ENCODE assay signal across 8 cellular contexts in genomic region chr12:106773945-106774807, GRCh38. TPM values are rescaled to one million over a fixed set of nuclear protein-coding genes. Genes with fewer than 3 reads are reported as not detected.
DNase-seq lines count a peak whose midpoint lies in the region; ATAC-seq lines count a peak whose summit lies in the region.

RIC8B (plus strand) TSS chr12:106774682; CDS start chr12:106774746, 64 bp downstream.

- H3K9me3 Mint-ChIP-seq in CD4-positive, alpha-beta memory T cell, result no peaks in the 10 kb centered on the region
- no peaks in the 10 kb centered on the region for H3K9me3 Mint-ChIP-seq in memory B cell

- H3K27me3 Mint-ChIP-seq in CD4-positive, alpha-beta memory T cell, result no peaks in the 10 kb centered on the region
- peaks cover 2% of the 10 kb centered on the region for H3K27me3 Mint-ChIP-seq in memory B cell

- peaks cover 32% of the 10 kb centered on the region for H3K4me1 ChIP-seq in CD4-positive, alpha-beta memory T cell (ENCODE audit: insufficient read depth, low read length)
- H3K4me1 ChIP-seq in effector memory CD4-positive, alpha-beta T cell (ENCODE audit: control insufficient read depth, insufficient read depth, low read length, poor library complexity, severe bottlenecking), result peaks cover 3% of the 10 kb centered on the region

- peaks cover 24 to 51% (median 39%) of the 10 kb centered on the region in 4 donors for H3K4me1 Mint-ChIP-seq in CD4-positive, alpha-beta memory T cell
- peaks cover 26% of the 10 kb centered on the region for H3K4me1 Mint-ChIP-seq in memory B cell

- H3K27ac Mint-ChIP-seq in CD4-positive, alpha-beta memory T cell, result peak within 1 kb of the TSS; percentile 89 to 99 (median 98)
- peak within 1 kb of the TSS; percentile 96 for H3K27ac Mint-ChIP-seq in memory B cell

- peaks cover 0 to 12% of the 10 kb centered on the region in 2 donors for H3K36me3 Mint-ChIP-seq in CD4-positive, alpha-beta memory T cell
- peaks cover 3% of the 10 kb centered on the region for H3K36me3 Mint-ChIP-seq in memory B cell

- peak; percentile 73 to 84 (median 77) for DNase-seq in CD4-positive, alpha-beta memory T cell
- DNase-seq in HPDE6-E6E7 (ENCODE audit: extremely low spot score) (peak; percentile 98), NOMO-1 (lab: John Stamatoyannopoulos, UW; ENCODE audit: unreplicated experiment in 2 of 2) (peak; percentile 90 to 93), memory B cell (ENCODE audit: low spot score in 2 of 2) (peak; percentile 51 to 67)
- DNase-seq in activated CD8-positive, alpha-beta memory T cell treated with anti-CD3 and anti-CD28 coated beads for 4 hours (ENCODE audit: low read depth in 2 of 2), result peak; percentile 72 to 73
- peak; percentile 58 to 70 (median 61) for DNase-seq in effector memory CD4-positive, alpha-beta T cell
- DNase-seq in stimulated activated CD8-positive, alpha-beta memory T cell treated with anti-CD3 and anti-CD28 coated beads, Interleukin-12 subunit alpha, Interleukin-12 subunit beta, amount 100 ng/mL, for 24 hours (ENCODE audit: extremely low read depth), result peak; percentile 53

- ATAC-seq in GM19463 (IDR thresholded peaks at IDR 0.05; ENCODE audit: unreplicated experiment) (peak; percentile 86), memory B cell (ENCODE audit: low read depth) (peak; percentile 84)

- H3K9me3 ChIP-seq in CD4-positive, alpha-beta memory T cell (ENCODE audit: control insufficient read depth in 1 of 2, low read length in 2 of 2), result no peaks in the 10 kb centered on the region
- no peaks in the 10 kb centered on the region for H3K9me3 ChIP-seq in effector memory CD4-positive, alpha-beta T cell (ENCODE audit: control insufficient read depth, low read length)

- H3K4me3 Mint-ChIP-seq in CD4-positive, alpha-beta memory T cell, result peak within 1 kb of the TSS; percentile 92 to 98 (median 96)
- H3K4me3 Mint-ChIP-seq in memory B cell, result peak within 1 kb of the TSS; percentile 100

- H3K4me3 ChIP-seq in CD4-positive, alpha-beta memory T cell (ENCODE audit: low read length in 2 of 2), result peak within 1 kb of the TSS; percentile 55 to 78
- H3K4me3 ChIP-seq in effector memory CD4-positive, alpha-beta T cell (ENCODE audit: insufficient read depth, low read depth, low read length, poor library complexity, severe bottlenecking), result peak within 1 kb of the TSS; percentile 74

- POLR2A ChIA-PET in CD4-positive, alpha-beta memory T cell (lab: Charles Lee; ENCODE audit: partially characterized antibody), result interaction anchor here (1.0 to 2.0 kb wide), 9 partner anchors 14 to 182 kb away, joined by 3 to 11 read pairs (median 4); partner anchors contain the start of gene TMEM263

- no peaks in the 10 kb centered on the region for H3K27me3 ChIP-seq in CD4-positive, alpha-beta memory T cell (ENCODE audit: insufficient read depth, low read length)
- H3K27me3 ChIP-seq in effector memory CD4-positive, alpha-beta T cell (replicated peaks; ENCODE audit: control insufficient read depth, insufficient read depth, low read length, poor library complexity, severe bottlenecking), result no peaks in the 10 kb centered on the region

- intact Hi-C loops in CD4-positive, alpha-beta memory T cell (cut with micrococcal nuclease), result loop anchor here (1.0 to 10.0 kb wide), 7 partner anchors 21 to 911 kb away; partner anchors contain the start of genes POLR3B, PWP1, TCP11L2 and TMEM263

- peak within 1 kb of the TSS; percentile 84 for H3K27ac ChIP-seq in CD4-positive, alpha-beta memory T cell (ENCODE audit: low read depth, low read length)
- peak within 1 kb of the TSS; percentile 83 for H3K27ac ChIP-seq in effector memory CD4-positive, alpha-beta T cell (ENCODE audit: insufficient read depth, low read length, poor library complexity, severe bottlenecking)

- H3K36me3 ChIP-seq in CD4-positive, alpha-beta memory T cell (ENCODE audit: insufficient read depth, low read length), result no peaks in the 10 kb centered on the region
- H3K36me3 ChIP-seq in effector memory CD4-positive, alpha-beta T cell (ENCODE audit: control insufficient read depth, insufficient read depth, low read length), result no peaks in the 10 kb centered on the region

- CTCF ChIA-PET in CD4-positive, alpha-beta memory T cell (lab: Charles Lee; ENCODE audit: partially characterized antibody), result interaction anchor here (1.8 kb wide), 1 partner anchor 14 kb away, joined by 8 read pairs; no protein-coding TSS in a partner anchor

RNA-seq across cellular contexts. Expression of gene RIC8B, which starts in this region (rescaled TPM):
- total RNA-seq in CD4-positive, alpha-beta memory T cell, result 10 to 100 TPM; 20.8 to 25.0 TPM
- polyA plus RNA-seq in CD4-positive, alpha-beta memory T cell, result 10 to 100 TPM in 1 of 2 donors, 1 to 10 TPM in 1; 8.4 to 12.5 TPM

Comparison
In these comparisons a context has a peak if more than half of its experiments do, and no peak if none do; other contexts are left out.
1. Peak in every context shown above with its lines: DNase-seq, ATAC-seq, H3K4me3 ChIP-seq and H3K27ac ChIP-seq.